20 cellular contexts compared by ENCODE assay signal in the genomic region with DNA sequence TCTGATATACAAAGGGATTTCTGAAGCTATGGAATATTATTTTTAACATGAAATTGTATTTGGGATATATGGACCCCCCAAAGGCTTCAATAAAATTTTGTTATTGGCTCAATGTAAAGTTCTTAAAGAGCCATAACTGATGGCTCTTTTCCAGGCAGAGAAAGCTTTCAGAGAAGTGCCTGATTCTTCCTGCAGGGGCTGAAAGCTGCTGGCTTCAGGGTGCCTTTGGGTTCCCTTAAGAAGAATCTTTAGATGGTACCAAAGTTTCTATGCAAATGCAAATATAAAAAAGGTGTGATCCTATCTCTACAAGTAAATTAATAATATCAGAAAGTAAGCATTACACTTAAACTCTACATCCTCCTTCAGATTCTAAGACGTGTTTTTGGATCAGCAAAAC.
DNase-seq lines count a peak whose midpoint lies in the region; ATAC-seq, FAIRE-seq and TF ChIP-seq lines count a peak whose summit lies in the region.
"Had no signal": no experiment of that assay in that cellular context is flagged by ENCODE, and none has a peak within 500 bp of the region (broad histone marks: within the 10 kb centered on the region; RNA-seq: fewer than 3 reads in every experiment).

No MANE protein-coding gene starts in this region.

- no peak overlapping the region for H3K14ac ChIP-seq in H9 (ENCODE audit: insufficient read depth, low read length)

- H4K20me1 ChIP-seq in H9 (ENCODE audit: control insufficient read depth, insufficient read depth, insufficient read length), result no peaks in the 10 kb centered on the region
- H4K20me1 ChIP-seq: BLaER1 had no signal

- no peak overlapping the region for H2BK5ac ChIP-seq in H9 (ENCODE audit: insufficient read length, low read length)

- no peaks in the 10 kb centered on the region for H3K79me2 ChIP-seq in H9 (ENCODE audit: insufficient read depth, low read length)

- no peaks in the 10 kb centered on the region for H3K79me1 ChIP-seq in H9 (ENCODE audit: insufficient read depth, low read depth, low read length, poor library complexity, severe bottlenecking)

- no peak overlapping the region for H3K9ac ChIP-seq in H9 (ENCODE audit: extremely low read depth, insufficient read length, low read length)
- no peak overlapping the region for H3K9ac ChIP-seq in endodermal cell (ENCODE audit: extremely low read depth, low read length, poor library complexity, severe bottlenecking)
- H3K9ac ChIP-seq: BLaER1 had no signal

- H3K23ac ChIP-seq in H9 (ENCODE audit: insufficient read length, low read depth, low read length), result no peak overlapping the region

- H3K9me3 Mint-ChIP-seq in H9 (peaks cover 0 to 2% of the 10 kb centered on the region in 2 experiments; a peak in 3 of 5 replicates), endodermal cell (no peaks in the 10 kb centered on the region), glutamatergic neuron (ENCODE audit: unreplicated experiment) (peaks cover 2% of the 10 kb centered on the region)

- DNase-seq in H9 (no peak), NCI-H69 (lab: John Stamatoyannopoulos, UW) (peak; percentile 11), endodermal cell (no peak), glutamatergic neuron (no peak), frontal cortex (ENCODE audit: low spot score in 2 of 2) (no peak), NCI-H774 (lab: John Stamatoyannopoulos, UW) (no peak), NCI-H1694 (lab: John Stamatoyannopoulos, UW) (no peak)
- DNase-seq: 8988T; CD4-positive, alpha-beta memory T cell; DMS153; DMS79; GDM1 had no signal

- no peaks in the 10 kb centered on the region for H3K4me1 Mint-ChIP-seq in H9
- H3K4me1 Mint-ChIP-seq in endodermal cell, result no peaks in the 10 kb centered on the region
- H3K4me1 Mint-ChIP-seq in glutamatergic neuron (ENCODE audit: low read depth, unreplicated experiment), result peaks cover 5% of the 10 kb centered on the region
- H3K4me1 Mint-ChIP-seq: CD14-positive monocyte; CD4-positive, alpha-beta memory T cell had no signal

- no peak overlapping the region for H2BK15ac ChIP-seq in H9 (ENCODE audit: low read depth, low read length)

- H3K4me1 ChIP-seq in H9 (ENCODE audit: insufficient read depth, low read length) (no peaks in the 10 kb centered on the region), endodermal cell (ENCODE audit: control insufficient read depth, insufficient read depth, low read length) (peaks cover 3% of the 10 kb centered on the region)
- H3K4me1 ChIP-seq: BLaER1, HAP-1 had no signal

- WGBS in H9 (ENCODE audit: extremely low coverage, insufficient read length, low lambda C conversion rate), result no CpG with 5 or more reads among the region's 1 CpG
- WGBS in endodermal cell (ENCODE audit: insufficient coverage in 1 of 2, insufficient read length in 1 of 2), 2 experiments, result 86 to 93% methylated on average over 1 of the region's 1 CpG

- H3K9me3 ChIP-seq in H9 (ENCODE audit: control insufficient read depth, low read depth, low read length), result no peaks in the 10 kb centered on the region
- H3K9me3 ChIP-seq in endodermal cell (ENCODE audit: control insufficient read depth, low read length), result no peaks in the 10 kb centered on the region
- H3K9me3 ChIP-seq: BLaER1, HAP-1 had no signal

- H3K23me2 ChIP-seq in H9 (ENCODE audit: insufficient read length, low read depth, low read length, poor library complexity, severe bottlenecking), result no peaks in the 10 kb centered on the region

- H3K27me3 ChIP-seq in H9 (ENCODE audit: insufficient read depth, low read length) (peaks cover 32% of the 10 kb centered on the region; the same call in 1 of the 2 replicates), endodermal cell (ENCODE audit: control insufficient read depth, insufficient read depth, low read length, poor library complexity, severe bottlenecking) (peaks cover 96% of the 10 kb centered on the region)

- H3K18ac ChIP-seq in H9 (ENCODE audit: insufficient read length, low read depth, low read length), result no peak overlapping the region

- H3K27me3 Mint-ChIP-seq in H9 (ENCODE audit: low read depth) (peaks cover 98% of the 10 kb centered on the region), endodermal cell (ENCODE audit: insufficient read depth) (peaks cover 98% of the 10 kb centered on the region), glutamatergic neuron (ENCODE audit: unreplicated experiment) (peaks cover 10% of the 10 kb centered on the region)

- no peak overlapping the region for H4K8ac ChIP-seq in H9 (replicated peaks; ENCODE audit: insufficient read length, low read depth, low read length)

- H2BK12ac ChIP-seq in H9 (ENCODE audit: insufficient read length, low read depth, low read length), result no peak overlapping the region

- TF ChIP-seq CTCF in H9 (conservative IDR thresholded peaks at IDR 0.05) (peak; percentile 35; the same call in 2 of the 3 replicates), endodermal cell (conservative IDR thresholded peaks at IDR 0.05) (peak; percentile 62), glutamatergic neuron (IDR thresholded peaks at IDR 0.05; ENCODE audit: partially characterized antibody, unreplicated experiment) (peak; percentile 14)

- no peak overlapping the region for H3K4ac ChIP-seq in H9 (ENCODE audit: low read depth, low read length)

- H3K36me3 Mint-ChIP-seq in H9 (ENCODE audit: insufficient read depth in 1 of 3, low read depth in 3 of 3), result no peaks in the 10 kb centered on the region
- H3K36me3 Mint-ChIP-seq in endodermal cell (ENCODE audit: low read depth), result no peaks in the 10 kb centered on the region
- no peaks in the 10 kb centered on the region for H3K36me3 Mint-ChIP-seq in glutamatergic neuron (ENCODE audit: unreplicated experiment)
- H3K36me3 Mint-ChIP-seq: CD14-positive monocyte had no signal

- no peak overlapping the region for H2BK120ac ChIP-seq in H9 (ENCODE audit: low read depth, low read length, poor library complexity, severe bottlenecking)

- no peak overlapping the region for H4K91ac ChIP-seq in H9 (ENCODE audit: insufficient read length, low read depth, low read length)

- no peak overlapping the region for H3K27ac Mint-ChIP-seq in H9
- H3K27ac Mint-ChIP-seq in endodermal cell, result no peak overlapping the region
- no peak overlapping the region for H3K27ac Mint-ChIP-seq in glutamatergic neuron (ENCODE audit: unreplicated experiment)
- H3K27ac Mint-ChIP-seq: CD14-positive monocyte; CD4-positive, alpha-beta memory T cell had no signal

- no peak overlapping the region for H2AFZ ChIP-seq in H9 (ENCODE audit: low read length)

- H3K36me3 ChIP-seq in endodermal cell (ENCODE audit: control insufficient read depth, insufficient read depth, low read length), result no peaks in the 10 kb centered on the region
- H3K36me3 ChIP-seq: BLaER1, HAP-1 had no signal

- no peak overlapping the region for H3T11ph ChIP-seq in H9 (ENCODE audit: low read length)

- H2AK5ac ChIP-seq in H9 (ENCODE audit: insufficient read length, low read length), result no peak overlapping the region

- no peak overlapping the region for H3K27ac ChIP-seq in H9 (ENCODE audit: insufficient read length, low read depth, low read length)
- no peak overlapping the region for H3K27ac ChIP-seq in endodermal cell (ENCODE audit: low read depth, low read length)
- H3K27ac ChIP-seq: BLaER1, HL-60 had no signal

- H2BK20ac ChIP-seq in H9 (ENCODE audit: low read depth, low read length, poor library complexity, severe bottlenecking), result no peak overlapping the region

- H3K4me3 Mint-ChIP-seq in H9, result no peak overlapping the region
- H3K4me3 Mint-ChIP-seq in endodermal cell, result no peak overlapping the region
- no peak overlapping the region for H3K4me3 Mint-ChIP-seq in glutamatergic neuron (ENCODE audit: unreplicated experiment)
- H3K4me3 Mint-ChIP-seq: CD14-positive monocyte; CD4-positive, alpha-beta memory T cell had no signal

- no peak overlapping the region for H4K5ac ChIP-seq in H9 (ENCODE audit: insufficient read length, low read depth, low read length)

- no peak for FAIRE-seq in frontal cortex (lab: Jason Lieb, UNC)
- FAIRE-seq: GM12892, GM18507, H1 had no signal

- ATAC-seq in GM21367 (IDR thresholded peaks at IDR 0.05; ENCODE audit: unreplicated experiment), result no peak

- H3K4me3 ChIP-seq in endodermal cell (ENCODE audit: low read length), result no peak overlapping the region
- H3K4me3 ChIP-seq: BLaER1, HAP-1 had no signal

- no peak overlapping the region for H3K4me2 ChIP-seq in H9 (ENCODE audit: insufficient read depth, insufficient read length, low read length)
- H3K4me2 ChIP-seq: BLaER1 had no signal

- H3K56ac ChIP-seq in H9 (ENCODE audit: insufficient read length, low read depth, low read length), result no peak overlapping the region
